15 cellular contexts compared by ENCODE assay signal in the genomic region with DNA sequence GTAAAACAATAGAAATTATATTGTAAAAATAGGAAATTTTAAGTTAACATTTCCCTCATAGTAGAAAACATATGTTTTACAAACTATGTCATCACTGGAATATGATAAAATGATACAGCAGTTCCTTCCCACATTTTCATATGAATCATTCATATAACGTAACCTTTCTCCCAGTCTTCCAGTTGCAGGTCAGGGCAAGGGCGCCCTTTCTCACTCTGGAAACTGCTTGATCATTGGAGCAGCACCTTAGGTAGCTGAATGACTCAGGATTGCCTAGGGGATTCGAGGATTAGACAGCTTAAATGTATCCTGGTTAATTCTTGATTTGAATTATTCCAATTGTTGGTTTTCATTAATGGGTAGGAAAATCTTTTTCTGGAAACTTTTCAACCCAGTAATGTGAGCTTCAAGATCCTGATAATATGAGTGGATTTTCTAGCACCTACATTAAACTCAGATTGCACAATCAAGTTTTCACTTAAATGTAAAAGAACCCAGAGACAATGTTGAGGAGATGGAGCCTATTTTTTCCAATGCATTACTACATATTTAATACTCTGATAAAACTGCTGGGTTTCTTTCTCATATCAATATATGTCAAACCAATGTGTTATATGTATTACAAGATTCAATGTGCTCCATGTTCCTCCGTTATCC. TPM values are rescaled to one million over a fixed set of nuclear protein-coding genes. Genes with fewer than 3 reads are reported as not detected.
A peak's percentile ranks its signal among the peaks of the same experiment; 100 is the strongest.
DNase-seq lines count a peak whose midpoint lies in the region; ATAC-seq, FAIRE-seq and TF ChIP-seq lines count a peak whose summit lies in the region.
"Had no signal": no experiment of that assay in that cellular context is flagged by ENCODE, and none has a peak within 500 bp of the region (broad histone marks: within the 10 kb centered on the region; RNA-seq: fewer than 3 reads in every experiment).

No MANE protein-coding gene starts in this region.

- TF ChIP-seq POLR2A in HCT116 (IDR thresholded peaks at IDR 0.05; ENCODE audit: borderline replicate concordance, extremely low read depth, insufficient read depth, insufficient read length) = no peak

- POLR2A ChIA-PET in HCT116 (lab: Charles Lee) = interaction anchor here (0.9 to 2.1 kb wide), 7 partner anchors 11 to 24 kb away, joined by 3 to 9 read pairs (median 5); no protein-coding TSS in a partner anchor

- H4K20me1 ChIP-seq in HCT116 (ENCODE audit: insufficient read depth) = no peaks in the 10 kb centered on the region

- H3K4me1 ChIP-seq in HCT116 (ENCODE audit: control insufficient read depth in 1 of 2, insufficient read depth in 2 of 2, low read length in 2 of 2) (peaks cover 14 to 44% of the 10 kb centered on the region in 2 experiments), small intestine (ENCODE audit: control insufficient read depth in 2 of 2, insufficient read depth in 1 of 2, low read depth in 1 of 2, low read length in 1 of 2) (no peaks in the 10 kb centered on the region)

- no peak for TF ChIP-seq RAD21 in HCT116 (IDR thresholded peaks at IDR 0.05; ENCODE audit: low read depth)

- H3K27me3 ChIP-seq in HCT116 (ENCODE audit: insufficient read depth, low read length) (no peaks in the 10 kb centered on the region), small intestine (ENCODE audit: control insufficient read depth in 2 of 2, insufficient read depth in 2 of 2, low read length in 2 of 2) (no peaks in the 10 kb centered on the region)
- H3K27me3 ChIP-seq: SJSA1 had no signal

- RAD21 ChIA-PET in HCT116 (lab: Charles Lee; ENCODE audit: low non-redundant PET in 1 of 2, low total read pairs in 2 of 2, uncharacterized antibody in 2 of 2, unreplicated experiment in 2 of 2) = no interaction called here

- DNase-seq in HCT116 (ENCODE audit: low read depth, low spot score) (peak; percentile 66), fibroblast of peridontal ligament (ENCODE audit: extremely low read depth) (peak; percentile 89), small intestine (peak; percentile 19)
- DNase-seq in stimulated activated CD4-positive, alpha-beta T cell treated with anti-CD3 and anti-CD28 coated beads, Interleukin-4, amount 100 ng/mL, for 4 hours = no peak
- DNase-seq: DMS 273 treated with DMSO at 0.1 percent for 48 hours; effector memory CD8-positive, alpha-beta T cell; H7; NCI-H1417 treated with DMSO at 0.1 percent for 48 hours; NCI-H69; substantia nigra had no signal

- H3K9me3 ChIP-seq in HCT116 (ENCODE audit: control insufficient read depth in 1 of 2, insufficient read depth in 1 of 2, low read depth in 1 of 2, low read length in 2 of 2) (no peaks in the 10 kb centered on the region), small intestine (ENCODE audit: control insufficient read depth, low read depth) (no peaks in the 10 kb centered on the region)
- H3K9me3 ChIP-seq: SJSA1 had no signal

- no peak for TF ChIP-seq CTCF in HCT116 (IDR thresholded peaks at IDR 0.05 in 2 of 3, conservative IDR thresholded peaks at IDR 0.05 in 1 of 3; ENCODE audit: borderline replicate concordance in 1 of 3, insufficient read depth in 1 of 3, low read depth in 2 of 3, low read length in 2 of 3)

- H3K79me2 ChIP-seq in HCT116 (ENCODE audit: insufficient read depth, low read length) = no peaks in the 10 kb centered on the region

- WGBS in small intestine, 3 donors = 77 to 90% (median 83%) methylated on average over 4 of the region's 4 CpGs

- BruUV-seq in HCT116 (replicated peaks; lab: Mats Ljungman, UMichigan) = no TSS peak

- H3K36me3 ChIP-seq in HCT116 (ENCODE audit: control insufficient read depth in 1 of 2, insufficient read depth in 2 of 2, low read length in 2 of 2) (no peaks in the 10 kb centered on the region), small intestine (ENCODE audit: control insufficient read depth in 2 of 2, insufficient read depth in 2 of 2, low read length in 2 of 2) (no peaks in the 10 kb centered on the region)
- H3K36me3 ChIP-seq: SJSA1 had no signal

- peak overlapping the region; percentile 17; the same call in 1 of the 2 replicates for H3K27ac ChIP-seq in HCT116 (ENCODE audit: low read depth, low read length)
- no peak overlapping the region for H3K27ac ChIP-seq in small intestine (ENCODE audit: low read depth in 1 of 2, low read length in 1 of 2)
- H3K27ac ChIP-seq: SJSA1 had no signal

- ATAC-seq in HCT116 (peak; percentile 94), SK-N-SH treated with all-trans-retinoic acid at 6 μM for 48 hours (peak; percentile 60), GM18520 (IDR thresholded peaks at IDR 0.05; ENCODE audit: unreplicated experiment) (no peak), HG03039 (IDR thresholded peaks at IDR 0.05; ENCODE audit: unreplicated experiment) (no peak)
- ATAC-seq: effector memory CD8-positive, alpha-beta T cell had no signal

- H3K4me3 ChIP-seq in HCT116 (replicated peaks in 1 of 2; ENCODE audit: low read depth in 1 of 2, low read length in 2 of 2) (peak overlapping the region in 1 of 2 experiments; percentile 2; a peak in 1 of 4 replicates), small intestine (ENCODE audit: low read depth in 1 of 2, low read length in 2 of 2) (no peak overlapping the region)
- H3K4me3 ChIP-seq: SJSA1 had no signal

- intact Hi-C loops in HCT116 (cut with micrococcal nuclease) = loop anchor here (2.0 kb wide), 1 partner anchor 32 kb away; a partner anchor contains a TSS

- CTCF ChIA-PET in HCT116 (lab: Charles Lee) = interaction anchor here (0.7 to 4.1 kb wide), 2 partner anchors 11 to 34 kb away, joined by 4 to 17 read pairs; no protein-coding TSS in a partner anchor

- H3K4me2 ChIP-seq in HCT116 (ENCODE audit: low read length) = peak overlapping the region; percentile 64

- no peak for FAIRE-seq in small intestine (lab: Jason Lieb, UNC)
- FAIRE-seq: GM12892 had no signal

- H3K9ac ChIP-seq in HCT116 (ENCODE audit: low read length) = peak overlapping the region; percentile 15; the same call in 1 of the 2 replicates

- H2AFZ ChIP-seq in HCT116 (ENCODE audit: low read depth, low read length, poor library complexity, severe bottlenecking) = peak overlapping the region; percentile 87

- H3K9me2 ChIP-seq in HCT116 (ENCODE audit: insufficient read depth) = no peaks in the 10 kb centered on the region

TF ChIP-seq in HCT116, 20 proteins besides CTCF, POLR2A, EP300 and RAD21 (continues in another document):
- TF ChIP-seq SP1 (IDR thresholded peaks at IDR 0.05; ENCODE audit: low read depth) = peak; percentile 72
- TF ChIP-seq ELF1 (IDR thresholded peaks at IDR 0.05; ENCODE audit: borderline replicate concordance, low read depth) = no peak
- 0 out of 2 replicates have a peak, but pooled peaks have one; percentile 50 for TF ChIP-seq CBX3 (IDR thresholded peaks at IDR 0.05; ENCODE audit: low read depth)
- TF ChIP-seq CEBPB (IDR thresholded peaks at IDR 0.05; ENCODE audit: low read depth) = peak; percentile 70; the same call in 1 of the 2 replicates
- TF ChIP-seq, protein P1, sequence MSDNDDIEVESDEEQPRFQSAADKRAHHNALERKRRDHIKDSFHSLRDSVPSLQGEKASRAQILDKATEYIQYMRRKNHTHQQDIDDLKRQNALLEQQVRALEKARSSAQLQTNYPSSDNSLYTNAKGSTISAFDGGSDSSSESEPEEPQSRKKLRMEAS (IDR thresholded peaks at IDR 0.05) = peak; percentile 26; the same call in 1 of the 2 replicates
- peak; percentile 63 for TF ChIP-seq TCF7L2 (IDR thresholded peaks at IDR 0.05; ENCODE audit: borderline replicate concordance, extremely low read depth, insufficient read depth, insufficient read length)
- peak; percentile 77 for TF ChIP-seq JUND (IDR thresholded peaks at IDR 0.05)
- peak; percentile 44; the same call in 1 of the 2 replicates for TF ChIP-seq POLR2AphosphoS5 (IDR thresholded peaks at IDR 0.05; ENCODE audit: low read depth, low read length)
- peak; percentile 71 for TF ChIP-seq FOSL1 (IDR thresholded peaks at IDR 0.05; ENCODE audit: low read depth)

TF ChIP-seq in SK-N-SH treated with all-trans-retinoic acid at 6 μM for 48 hours, 23 proteins besides CTCF, POLR2A, EP300 and RAD21 (continues in another document):
- TF ChIP-seq, protein P2, sequence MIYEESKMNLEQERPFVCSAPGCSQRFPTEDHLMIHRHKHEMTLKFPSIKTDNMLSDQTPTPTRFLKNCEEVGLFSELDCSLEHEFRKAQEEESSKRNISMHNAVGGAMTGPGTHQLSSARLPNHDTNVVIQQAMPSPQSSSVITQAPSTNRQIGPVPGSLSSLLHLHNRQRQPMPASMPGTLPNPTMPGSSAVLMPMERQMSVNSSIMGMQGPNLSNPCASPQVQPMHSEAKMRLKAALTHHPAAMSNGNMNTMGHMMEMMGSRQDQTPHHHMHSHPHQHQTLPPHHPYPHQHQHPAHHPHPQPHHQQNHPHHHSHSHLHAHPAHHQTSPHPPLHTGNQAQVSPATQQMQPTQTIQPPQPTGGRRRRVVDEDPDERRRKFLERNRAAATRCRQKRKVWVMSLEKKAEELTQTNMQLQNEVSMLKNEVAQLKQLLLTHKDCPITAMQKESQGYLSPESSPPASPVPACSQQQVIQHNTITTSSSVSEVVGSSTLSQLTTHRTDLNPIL (CRISPR knock-in tag; IDR thresholded peaks at IDR 0.05; ENCODE audit: low read depth) = no peak
- TF ChIP-seq ZNF565 (CRISPR knock-in tag; conservative IDR thresholded peaks at IDR 0.05; ENCODE audit: low read depth) (no peak), ZNF8 (CRISPR knock-in tag; IDR thresholded peaks at IDR 0.05) (no peak), SNAI2 (CRISPR knock-in tag; IDR thresholded peaks at IDR 0.05) (no peak), RARB (CRISPR knock-in tag; IDR thresholded peaks at IDR 0.05) (no peak), ZC3H10 (CRISPR knock-in tag; IDR thresholded peaks at IDR 0.05) (no peak)
- TF ChIP-seq, protein P3, sequence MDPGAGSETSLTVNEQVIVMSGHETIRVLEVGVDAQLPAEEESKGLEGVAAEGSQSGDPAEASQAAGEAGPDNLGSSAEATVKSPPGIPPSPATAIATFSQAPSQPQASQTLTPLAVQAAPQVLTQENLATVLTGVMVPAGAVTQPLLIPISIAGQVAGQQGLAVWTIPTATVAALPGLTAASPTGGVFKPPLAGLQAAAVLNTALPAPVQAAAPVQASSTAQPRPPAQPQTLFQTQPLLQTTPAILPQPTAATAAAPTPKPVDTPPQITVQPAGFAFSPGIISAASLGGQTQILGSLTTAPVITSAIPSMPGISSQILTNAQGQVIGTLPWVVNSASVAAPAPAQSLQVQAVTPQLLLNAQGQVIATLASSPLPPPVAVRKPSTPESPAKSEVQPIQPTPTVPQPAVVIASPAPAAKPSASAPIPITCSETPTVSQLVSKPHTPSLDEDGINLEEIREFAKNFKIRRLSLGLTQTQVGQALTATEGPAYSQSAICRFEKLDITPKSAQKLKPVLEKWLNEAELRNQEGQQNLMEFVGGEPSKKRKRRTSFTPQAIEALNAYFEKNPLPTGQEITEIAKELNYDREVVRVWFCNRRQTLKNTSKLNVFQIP (CRISPR knock-in tag; IDR thresholded peaks at IDR 0.05; ENCODE audit: borderline replicate concordance, low read depth) = no peak

RNA-seq across cellular contexts. Expression of a gene that starts 32.6 kb away (rescaled TPM):
- total RNA-seq in HCT116 (2021; ENCODE audit: unreplicated experiment) = 486 TPM
- 380 and 384 TPM in 2 replicates for polyA plus RNA-seq in HCT116 (2012)
- polyA plus RNA-seq in small intestine = 10 to 100 TPM; 19.0 to 84.1 (median 56.7) TPM

Comparison
In these comparisons a context has a peak if more than half of its experiments do, and no peak if none do; other contexts are left out.
1. ATAC-seq: peak in HCT116 (single experiment) and SK-N-SH treated with all-trans-retinoic acid at 6 μM for 48 hours (single experiment); none in GM18520 (single experiment) and HG03039 (single experiment).
2. DNase-seq: peak in HCT116 (single experiment), fibroblast of peridontal ligament (single experiment) and small intestine (single experiment); none in stimulated activated CD4-positive, alpha-beta T cell treated with anti-CD3 and anti-CD28 coated beads, Interleukin-4, amount 100 ng/mL, for 4 hours (0 of 2).